ENCODE assay signal across 9 cellular contexts in genomic region chr10:97454330-97455036, GRCh38. TPM values are rescaled to one million over a fixed set of nuclear protein-coding genes. Genes with fewer than 3 reads are reported as not detected.
A peak's percentile ranks its signal among the peaks of the same experiment; 100 is the strongest.
DNase-seq lines count a peak whose midpoint lies in the region; ATAC-seq, FAIRE-seq and TF ChIP-seq lines count a peak whose summit lies in the region.
"Had no signal": no experiment of that assay in that cellular context is flagged by ENCODE, and none has a peak within 500 bp of the region (broad histone marks: within the 10 kb centered on the region; RNA-seq: fewer than 3 reads in every experiment).

No MANE protein-coding gene starts in this region.

- no peak for ATAC-seq in activated CD8-positive, alpha-beta memory T cell treated with anti-CD3 and anti-CD28 coated beads, Interleukin-2, amount 10 ng/mL, durations not matched to agents 7 days and 5 days
- ATAC-seq in esophagus mucosa (peak; percentile 33), sciatic nerve (peak; percentile 54), GM19463 (IDR thresholded peaks at IDR 0.05; ENCODE audit: unreplicated experiment) (no peak)

- no peak overlapping the region for H3K4me3 Mint-ChIP-seq in activated CD8-positive, alpha-beta memory T cell treated with anti-CD3 and anti-CD28 coated beads, Interleukin-2, amount 10 ng/mL, durations not matched to agents 7 days and 5 days
- H3K4me3 Mint-ChIP-seq: endodermal cell had no signal

- H3K27ac ChIP-seq in Peyer's patch: no peak overlapping the region

- no peak for TF ChIP-seq CTCF in Peyer's patch (IDR thresholded peaks at IDR 0.05)

- TF ChIP-seq POLR2A in Peyer's patch (IDR thresholded peaks at IDR 0.05): no peak

- FAIRE-seq in HTR-8/SVneo (lab: Jason Lieb, UNC): no peak

- no peaks in the 10 kb centered on the region for H3K9me3 ChIP-seq in Peyer's patch

- CTCF ChIA-PET in activated CD8-positive, alpha-beta memory T cell treated with anti-CD3 and anti-CD28 coated beads, Interleukin-2, amount 10 ng/mL, durations not matched to agents 7 days and 5 days (lab: Charles Lee): interaction anchor here (1.2 kb wide), 1 partner anchor 10 kb away, joined by 3 read pairs; no protein-coding TSS in a partner anchor

- peaks cover 0 to 62% (median 0%) of the 10 kb centered on the region in 3 donors for H3K36me3 ChIP-seq in Peyer's patch

- H3K4me3 ChIP-seq in Peyer's patch: no peak overlapping the region

- H3K27me3 ChIP-seq in Peyer's patch: no peaks in the 10 kb centered on the region

- H3K27ac Mint-ChIP-seq in activated CD8-positive, alpha-beta memory T cell treated with anti-CD3 and anti-CD28 coated beads, Interleukin-2, amount 10 ng/mL, durations not matched to agents 7 days and 5 days: peak overlapping the region; percentile 34
- H3K27ac Mint-ChIP-seq: endodermal cell had no signal

- intact Hi-C loops in sciatic nerve (cut with DNase I): no loop called here

- peaks cover 12% of the 10 kb centered on the region for H3K4me1 Mint-ChIP-seq in activated CD8-positive, alpha-beta memory T cell treated with anti-CD3 and anti-CD28 coated beads, Interleukin-2, amount 10 ng/mL, durations not matched to agents 7 days and 5 days
- H3K4me1 Mint-ChIP-seq: endodermal cell had no signal

- no peaks in the 10 kb centered on the region for H3K9me3 Mint-ChIP-seq in activated CD8-positive, alpha-beta memory T cell treated with anti-CD3 and anti-CD28 coated beads, Interleukin-2, amount 10 ng/mL, durations not matched to agents 7 days and 5 days (ENCODE audit: low read depth)
- H3K9me3 Mint-ChIP-seq: endodermal cell had no signal

- DNase-seq in HT-29 (ENCODE audit: low spot score) (peak; percentile 24), sciatic nerve (ENCODE audit: low spot score) (peak; percentile 46), Peyer's patch (no peak), HTR-8/SVneo (ENCODE audit: insufficient read length, low spot score) (no peak), mesenteric fat pad (ENCODE audit: low spot score) (no peak)
- DNase-seq in activated CD8-positive, alpha-beta memory T cell treated with anti-CD3 and anti-CD28 coated beads, Interleukin-2, amount 10 ng/mL, durations not matched to agents 7 days and 5 days: no peak
- DNase-seq: endodermal cell had no signal

- H3K4me1 ChIP-seq in Peyer's patch: no peaks in the 10 kb centered on the region

- peaks cover 24% of the 10 kb centered on the region for H3K36me3 Mint-ChIP-seq in activated CD8-positive, alpha-beta memory T cell treated with anti-CD3 and anti-CD28 coated beads, Interleukin-2, amount 10 ng/mL, durations not matched to agents 7 days and 5 days

- no peaks in the 10 kb centered on the region for H3K27me3 Mint-ChIP-seq in activated CD8-positive, alpha-beta memory T cell treated with anti-CD3 and anti-CD28 coated beads, Interleukin-2, amount 10 ng/mL, durations not matched to agents 7 days and 5 days

RNA-seq across cellular contexts. Expression of gene ZDHHC16, which starts 8.5 kb away (rescaled TPM):
- 43.8 and 48.4 TPM in 2 replicates for total RNA-seq in HT-29 (2014; rRNA removed; shearing (Covaris generic))
- 10 to 100 TPM; 33.1 to 42.4 TPM for total RNA-seq in activated CD8-positive, alpha-beta memory T cell treated with anti-CD3 and anti-CD28 coated beads, Interleukin-2, amount 10 ng/mL, durations not matched to agents 7 days and 5 days
- total RNA-seq in esophagus mucosa (23.0 TPM), sciatic nerve (32.1 TPM), Peyer's patch (10 to 100 TPM; 25.6 to 38.3 (median 28.4) TPM), mesenteric fat pad (28.0 TPM)

RNA-seq across cellular contexts. Expression of gene EXOSC1, which starts 8.7 kb away (rescaled TPM):
- total RNA-seq in HT-29 (2014; rRNA removed; shearing (Covaris generic)): 35.6 and 44.3 TPM in 2 replicates
- 10 to 100 TPM; 49.5 to 56.8 TPM for total RNA-seq in activated CD8-positive, alpha-beta memory T cell treated with anti-CD3 and anti-CD28 coated beads, Interleukin-2, amount 10 ng/mL, durations not matched to agents 7 days and 5 days
- total RNA-seq in esophagus mucosa: 30.8 TPM
- total RNA-seq in sciatic nerve: 37.0 TPM
- total RNA-seq in Peyer's patch: 10 to 100 TPM; 17.9 to 27.7 (median 23.0) TPM
- 21.2 TPM for total RNA-seq in mesenteric fat pad

RNA-seq across cellular contexts. Expression of gene PGAM1, which starts 28.5 kb away (rescaled TPM):
- 362 and 400 TPM in 2 replicates for total RNA-seq in HT-29 (2014; rRNA removed; shearing (Covaris generic))
- 100 to 1,000 TPM; 459 to 582 TPM for total RNA-seq in activated CD8-positive, alpha-beta memory T cell treated with anti-CD3 and anti-CD28 coated beads, Interleukin-2, amount 10 ng/mL, durations not matched to agents 7 days and 5 days
- 324 TPM for total RNA-seq in esophagus mucosa
- 117 TPM for total RNA-seq in sciatic nerve
- 100 to 1,000 TPM; 118 to 244 (median 166) TPM for total RNA-seq in Peyer's patch
- 190 TPM for total RNA-seq in mesenteric fat pad

RNA-seq across cellular contexts. Expression of gene MMS19, which starts 43.7 kb away (rescaled TPM):
- 78.7 and 103 TPM in 2 replicates for total RNA-seq in HT-29 (2014; rRNA removed; shearing (Covaris generic))
- total RNA-seq in activated CD8-positive, alpha-beta memory T cell treated with anti-CD3 and anti-CD28 coated beads, Interleukin-2, amount 10 ng/mL, durations not matched to agents 7 days and 5 days: 10 to 100 TPM; 81.1 to 81.6 TPM
- total RNA-seq in esophagus mucosa: 44.0 TPM
- total RNA-seq in sciatic nerve: 65.9 TPM
- 100 to 1,000 TPM in 1 of 4 donors, 10 to 100 TPM in 3; 80.2 to 127 (median 85.7) TPM for total RNA-seq in Peyer's patch
- total RNA-seq in mesenteric fat pad: 38.0 TPM

RNA-seq across cellular contexts. Expression of gene UBTD1, which starts 44.2 kb away (rescaled TPM):
- 21.2 and 23.5 TPM in 2 replicates for total RNA-seq in HT-29 (2014; rRNA removed; shearing (Covaris generic))
- 1 to 10 TPM in 1 of 2 experiments, under 1 TPM in 1; 0.88 to 1.3 TPM for total RNA-seq in activated CD8-positive, alpha-beta memory T cell treated with anti-CD3 and anti-CD28 coated beads, Interleukin-2, amount 10 ng/mL, durations not matched to agents 7 days and 5 days
- total RNA-seq in esophagus mucosa: 5.1 TPM
- total RNA-seq in sciatic nerve: 8.1 TPM
- total RNA-seq in Peyer's patch: 1 to 10 TPM in 2 of 4 donors, under 1 TPM in 1, not detected in 1; 0.70 to 2.5 (median 1.4) TPM
- total RNA-seq in mesenteric fat pad: 19.9 TPM

Comparison
In these comparisons a context has a peak if more than half of its experiments do, and no peak if none do; other contexts are left out.
1. DNase-seq: peak in HT-29 (single experiment) and sciatic nerve (single experiment); none in activated CD8-positive, alpha-beta memory T cell treated with anti-CD3 and anti-CD28 coated beads, Interleukin-2, amount 10 ng/mL, durations not matched to agents 7 days and 5 days (single experiment), Peyer's patch (0 of 3), HTR-8/SVneo (single experiment) and mesenteric fat pad (single experiment).
2. ATAC-seq: peak in esophagus mucosa (single experiment) and sciatic nerve (single experiment); none in activated CD8-positive, alpha-beta memory T cell treated with anti-CD3 and anti-CD28 coated beads, Interleukin-2, amount 10 ng/mL, durations not matched to agents 7 days and 5 days (single experiment) and GM19463 (single experiment).